In the genomic region with DNA sequence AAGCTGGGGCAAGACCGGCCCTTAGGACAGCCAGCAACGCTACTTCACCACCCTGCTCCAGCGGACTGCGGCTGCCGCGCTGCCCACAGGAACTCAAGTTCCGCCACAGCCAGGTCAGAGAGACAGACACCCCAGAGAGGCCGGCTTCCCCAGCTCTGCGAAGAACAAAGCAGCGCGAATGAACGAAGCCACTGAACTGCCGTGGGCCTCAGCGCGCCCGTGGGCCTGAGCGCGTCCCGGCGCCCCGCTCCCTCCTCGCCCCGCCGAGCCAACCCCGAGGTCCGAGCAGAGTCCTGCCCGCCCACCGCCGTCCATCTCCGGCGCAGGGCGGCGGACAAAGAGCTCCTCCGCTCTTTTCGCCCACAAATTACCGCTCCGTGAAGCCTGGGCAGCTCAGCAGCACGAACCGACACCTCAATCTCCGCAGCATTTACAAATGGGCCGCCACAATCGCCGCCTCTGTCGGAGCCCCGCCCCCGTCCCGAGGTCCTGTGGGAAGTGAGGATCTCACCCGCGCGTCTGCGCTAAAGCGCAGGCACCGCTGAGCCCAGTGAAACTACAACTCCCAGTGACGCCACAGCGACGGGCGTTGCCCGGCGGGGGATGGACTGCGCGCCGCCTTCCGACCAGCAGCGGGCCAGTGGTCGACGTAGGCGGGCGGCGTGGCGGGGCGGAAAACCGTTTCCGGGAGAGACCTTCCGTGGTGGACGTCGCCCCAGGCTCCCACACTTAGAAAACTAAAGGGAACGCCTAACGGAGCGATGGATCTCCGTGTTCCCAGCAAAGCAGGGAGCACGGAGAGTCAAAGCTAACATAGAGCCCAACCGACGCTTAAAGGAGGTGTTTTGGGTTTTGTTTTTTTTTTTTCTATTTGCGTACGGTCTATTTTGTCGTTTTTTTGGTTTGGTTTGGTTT, we compare ENCODE assay signal across 1 cellular context.
TF ChIP-seq lines count a peak whose summit lies in the region.

No MANE protein-coding gene starts in this region.

TF ChIP-seq in neural cell, 6 proteins besides CTCF, POLR2A, EP300 and RAD21 (continued from another document):
- TF ChIP-seq, protein P1, sequence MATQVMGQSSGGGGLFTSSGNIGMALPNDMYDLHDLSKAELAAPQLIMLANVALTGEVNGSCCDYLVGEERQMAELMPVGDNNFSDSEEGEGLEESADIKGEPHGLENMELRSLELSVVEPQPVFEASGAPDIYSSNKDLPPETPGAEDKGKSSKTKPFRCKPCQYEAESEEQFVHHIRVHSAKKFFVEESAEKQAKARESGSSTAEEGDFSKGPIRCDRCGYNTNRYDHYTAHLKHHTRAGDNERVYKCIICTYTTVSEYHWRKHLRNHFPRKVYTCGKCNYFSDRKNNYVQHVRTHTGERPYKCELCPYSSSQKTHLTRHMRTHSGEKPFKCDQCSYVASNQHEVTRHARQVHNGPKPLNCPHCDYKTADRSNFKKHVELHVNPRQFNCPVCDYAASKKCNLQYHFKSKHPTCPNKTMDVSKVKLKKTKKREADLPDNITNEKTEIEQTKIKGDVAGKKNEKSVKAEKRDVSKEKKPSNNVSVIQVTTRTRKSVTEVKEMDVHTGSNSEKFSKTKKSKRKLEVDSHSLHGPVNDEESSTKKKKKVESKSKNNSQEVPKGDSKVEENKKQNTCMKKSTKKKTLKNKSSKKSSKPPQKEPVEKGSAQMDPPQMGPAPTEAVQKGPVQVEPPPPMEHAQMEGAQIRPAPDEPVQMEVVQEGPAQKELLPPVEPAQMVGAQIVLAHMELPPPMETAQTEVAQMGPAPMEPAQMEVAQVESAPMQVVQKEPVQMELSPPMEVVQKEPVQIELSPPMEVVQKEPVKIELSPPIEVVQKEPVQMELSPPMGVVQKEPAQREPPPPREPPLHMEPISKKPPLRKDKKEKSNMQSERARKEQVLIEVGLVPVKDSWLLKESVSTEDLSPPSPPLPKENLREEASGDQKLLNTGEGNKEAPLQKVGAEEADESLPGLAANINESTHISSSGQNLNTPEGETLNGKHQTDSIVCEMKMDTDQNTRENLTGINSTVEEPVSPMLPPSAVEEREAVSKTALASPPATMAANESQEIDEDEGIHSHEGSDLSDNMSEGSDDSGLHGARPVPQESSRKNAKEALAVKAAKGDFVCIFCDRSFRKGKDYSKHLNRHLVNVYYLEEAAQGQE (IDR thresholded peaks at IDR 0.05; ENCODE audit: borderline replicate concordance), result peak; percentile 4
- TF ChIP-seq SMC3 (conservative IDR thresholded peaks at IDR 0.05; ENCODE audit: poor library complexity) (peak; percentile 36), EZH2 (IDR thresholded peaks at IDR 0.05; ENCODE audit: borderline replicate concordance, insufficient read depth, low read length, poor library complexity, severe bottlenecking) (no peak)
